In genomic region chr1:147514233-147514632, GRCh38 we compare ENCODE assay signal across 25 cellular contexts.
"Had no signal": no experiment of that assay in that cellular context is flagged by ENCODE, and none has a peak within 500 bp of the region (broad histone marks: within the 10 kb centered on the region; RNA-seq: fewer than 3 reads in every experiment).

No MANE protein-coding gene starts in this region.

- H3K9me3 ChIP-seq: lower lobe of right lung, mucosa of descending colon, ovary, right atrium auricular region, right lobe of liver, upper lobe of left lung had no signal

- H3K36me3 ChIP-seq: left lung, lower lobe of right lung, ovary, right atrium auricular region, right lobe of liver, tibial nerve, upper lobe of left lung had no signal

- H3K27me3 ChIP-seq: left lung, ovary, right atrium auricular region, right lobe of liver, tibial nerve, upper lobe of left lung had no signal

- ATAC-seq: left colon; left lung; lower lobe of right lung; mucosa of descending colon; naive thymus-derived CD4-positive, alpha-beta T cell; natural killer cell treated with Interleukin-12 subunit alpha and Interleukin-12 subunit beta and Interleukin-15 and Interleukin-18, amount 100 ng/mL, for 72 hours; stimulated activated memory B cell treated with anti-CD40 and anti-IgM and Interleukin-4, amounts not matched to agents 10 μg/mL and 1 μg/mL and 100 μg/mL, for 72 hours; stimulated activated naive CD8-positive, alpha-beta T cell treated with anti-CD3 and anti-CD28 coated beads, Interleukin-15, amount 100 ng/mL, for 72 hours had no signal

- H3K4me3 ChIP-seq: left lung, lower lobe of right lung, mucosa of descending colon, ovary, right atrium auricular region, right lobe of liver, smooth muscle cell, tibial nerve, upper lobe of left lung had no signal

- DNase-seq: hypothalamus; immature natural killer cell; kidney; left colon; left lung; lower lobe of right lung; mammary epithelial cell; midbrain; mucosa of descending colon; naive thymus-derived CD4-positive, alpha-beta T cell; ovary; right lobe of liver; stimulated activated CD4-positive, alpha-beta T cell treated with anti-CD3 and anti-CD28 coated beads, Interleukin-1b, Interleukin-23, amount 100 ng/mL, for 48 hours; stimulated activated CD4-positive, alpha-beta T cell treated with anti-CD3 and anti-CD28 coated beads, Interleukin-2, amount 100 ng/mL, for 48 hours; stimulated activated CD4-positive, alpha-beta T cell treated with anti-CD3 and anti-CD28 coated beads, Interleukin-4, amount 100 ng/mL, for 4 hours; stimulated activated CD8-positive, alpha-beta memory T cell treated with anti-CD3 and anti-CD28 coated beads, Interleukin-4, amount 100 ng/mL, for 48 hours; stimulated activated naive CD4-positive, alpha-beta T cell treated with Interleukin-2 at 50 U/mL for 16 hours; stimulated activated naive CD8-positive, alpha-beta T cell treated with anti-CD3 and anti-CD28 coated beads, Interleukin-15, amount 100 ng/mL, for 72 hours; substantia nigra; upper lobe of left lung had no signal

- H3K4me2 ChIP-seq: smooth muscle cell had no signal

- H3K27ac ChIP-seq: left lung, lower lobe of right lung, ovary, right lobe of liver, tibial nerve, upper lobe of left lung had no signal
